ENCODE assay signal across 1 cellular context in genomic region chrX:40496728-40497127, GRCh38.
TF ChIP-seq lines count a peak whose summit lies in the region.

No MANE protein-coding gene starts in this region.

TF ChIP-seq in K562, 482 proteins besides CTCF, POLR2A, EP300 and RAD21 (continued from another document):
- no peak for TF ChIP-seq ARID4B (CRISPR knock-in tag; IDR thresholded peaks at IDR 0.05)
- no peak for TF ChIP-seq POLR2B (IDR thresholded peaks at IDR 0.05; ENCODE audit: low read depth, partially characterized antibody)
- no peak for TF ChIP-seq ZFP91 (CRISPR knock-in tag; IDR thresholded peaks at IDR 0.05)
- TF ChIP-seq MCM2 (IDR thresholded peaks at IDR 0.05; ENCODE audit: low read depth) = no peak
- no peak for TF ChIP-seq HMG20B (CRISPR knock-in tag; IDR thresholded peaks at IDR 0.05)
TF ChIP-seq in K562: peak in this region for 0.
